ENCODE assay signal across 8 cellular contexts in the genomic region with DNA sequence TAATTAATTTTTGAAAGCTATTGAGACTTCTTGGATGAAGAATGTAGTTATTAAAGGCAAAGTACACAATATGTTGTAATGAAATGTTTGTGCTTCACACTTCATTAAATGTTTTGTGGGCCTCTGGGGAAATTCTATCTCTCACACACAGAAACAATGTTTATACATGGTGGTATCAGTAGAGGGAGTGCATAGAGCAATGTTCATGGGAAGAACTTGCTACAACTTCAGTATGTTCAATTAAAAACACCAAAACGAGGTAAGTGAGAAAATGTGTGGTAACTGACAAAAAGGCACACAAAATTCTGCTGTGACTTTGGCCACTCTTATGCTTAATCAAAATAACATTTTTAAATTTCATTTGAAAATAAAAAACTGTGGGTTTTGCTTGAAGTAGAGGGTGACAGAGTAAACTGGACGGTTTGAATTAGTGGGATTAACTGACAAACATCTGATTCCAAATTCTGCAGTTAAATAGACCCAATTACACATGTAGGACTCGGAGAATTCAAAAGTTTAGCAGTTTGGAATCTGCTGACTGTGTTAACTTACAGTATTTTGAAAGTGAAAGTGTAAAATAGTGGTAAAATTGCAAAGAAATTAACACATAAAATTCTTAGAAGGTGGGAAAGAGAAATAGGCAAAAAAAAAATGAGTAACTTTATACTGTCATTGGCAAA.
A peak's percentile ranks its signal among the peaks of the same experiment; 100 is the strongest.
DNase-seq lines count a peak whose midpoint lies in the region; ATAC-seq, FAIRE-seq and TF ChIP-seq lines count a peak whose summit lies in the region.

No MANE protein-coding gene starts in this region.

- H3K9me3 ChIP-seq in duodenal mucosa (ENCODE audit: control insufficient read depth in 1 of 2, low read length in 2 of 2), result no peaks in the 10 kb centered on the region

- peak overlapping the region; percentile 53 to 57 for H3K4me3 ChIP-seq in duodenal mucosa (ENCODE audit: low read depth in 1 of 2, low read length in 2 of 2)

- no peaks in the 10 kb centered on the region for H3K27me3 ChIP-seq in duodenal mucosa (ENCODE audit: control insufficient read depth in 1 of 2, insufficient read depth in 2 of 2, low read length in 2 of 2)

- FAIRE-seq in GM12892 (lab: Jason Lieb, UNC), result peak; percentile 56

- H3K27ac ChIP-seq in duodenal mucosa (ENCODE audit: low read depth, low read length), result no peak overlapping the region

- no peaks in the 10 kb centered on the region for H3K36me3 ChIP-seq in duodenal mucosa (ENCODE audit: control insufficient read depth in 1 of 2, insufficient read depth in 2 of 2, low read length in 2 of 2)

- no peak for TF ChIP-seq POLR2A in GM12892 (IDR thresholded peaks at IDR 0.05; ENCODE audit: low read depth, low read length)

- no peak for ATAC-seq in GM21381 (IDR thresholded peaks at IDR 0.05; ENCODE audit: unreplicated experiment)

- peak overlapping the region in 1 of 2 donors; percentile 12 for H3K9ac ChIP-seq in duodenal mucosa (ENCODE audit: low read depth in 1 of 2, low read length in 2 of 2)

- no peak for DNase-seq in GM12892 (ENCODE audit: insufficient read length)
- peak; percentile 46 for DNase-seq in MV-4-11 (lab: John Stamatoyannopoulos, UW)
- peak; percentile 68 for DNase-seq in renal cortical epithelial cell (ENCODE audit: low read depth)
- DNase-seq in cerebellum (ENCODE audit: low spot score), result no peak
- DNase-seq in hepatic stellate cell (ENCODE audit: low spot score), result no peak
- no peak for DNase-seq in NCI-H69 (lab: John Stamatoyannopoulos, UW)

- no peaks in the 10 kb centered on the region for H3K4me1 ChIP-seq in duodenal mucosa (ENCODE audit: control insufficient read depth in 1 of 2, insufficient read depth in 2 of 2, low read length in 2 of 2)

Comparison
In these comparisons a context has a peak if more than half of its experiments do, and no peak if none do; other contexts are left out.
1. DNase-seq: peak in MV-4-11 (single experiment) and renal cortical epithelial cell (single experiment); none in GM12892 (single experiment), cerebellum (single experiment), hepatic stellate cell (single experiment) and NCI-H69 (single experiment).